Comparison of ENCODE assay signal across 1 cellular context in the genomic region with DNA sequence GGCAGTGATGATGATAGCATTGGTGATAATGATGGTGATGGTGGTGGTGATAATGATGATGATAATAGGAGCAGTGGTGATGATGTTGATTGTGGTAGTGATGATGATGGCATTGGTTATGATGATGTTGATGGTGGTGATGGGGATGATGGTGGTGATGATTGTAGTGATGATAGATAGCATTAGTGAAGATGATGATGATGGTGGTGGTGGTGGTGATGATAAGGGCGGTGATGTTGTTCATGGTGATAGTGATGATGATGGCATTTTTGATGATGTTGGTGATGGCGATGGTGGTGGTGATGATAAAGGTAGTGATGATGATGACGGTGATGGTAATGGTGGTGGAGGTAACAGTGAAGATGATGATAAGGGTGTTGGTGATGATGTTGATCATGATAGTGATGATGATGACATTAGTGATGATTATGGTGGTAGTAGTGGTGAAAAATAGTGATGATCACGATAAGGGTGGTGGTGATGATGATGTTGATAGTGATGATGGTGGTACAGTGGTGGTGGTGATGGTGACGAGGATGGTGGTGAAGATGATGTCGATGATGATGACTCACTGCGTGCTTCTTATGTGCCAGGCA.
TF ChIP-seq lines count a peak whose summit lies in the region.

No MANE protein-coding gene starts in this region.

TF ChIP-seq in HEK293, 187 proteins besides CTCF, POLR2A, EP300 and RAD21 (continued from another document and continues in another):
- TF ChIP-seq ZNF660 (tag by site-specific recombination; IDR thresholded peaks at IDR 0.05) (no peak), SCRT1 (tag by site-specific recombination; IDR thresholded peaks at IDR 0.05; ENCODE audit: borderline replicate concordance) (no peak), OVOL3 (tag by site-specific recombination; IDR thresholded peaks at IDR 0.05) (no peak), ZBTB8A (tag by site-specific recombination; IDR thresholded peaks at IDR 0.05) (no peak), ZNF560 (tag by site-specific recombination; IDR thresholded peaks at IDR 0.05; ENCODE audit: borderline replicate concordance) (no peak), ZNF521 (tag by site-specific recombination; IDR thresholded peaks at IDR 0.05) (0 out of 2 replicates have a peak, but pooled peaks have one; percentile 75), RBAK (tag by site-specific recombination; IDR thresholded peaks at IDR 0.05) (no peak), ZNF202 (tag by site-specific recombination; IDR thresholded peaks at IDR 0.05; ENCODE audit: borderline replicate concordance) (no peak), ZNF571 (tag by site-specific recombination; IDR thresholded peaks at IDR 0.05) (peak; percentile 69; the same call in 1 of the 2 replicates), PRDM1 (tag by site-specific recombination; IDR thresholded peaks at IDR 0.05) (no peak), SP2 (tag by site-specific recombination; IDR thresholded peaks at IDR 0.05) (no peak), ZNF768 (tag by site-specific recombination; IDR thresholded peaks at IDR 0.05) (no peak), ZXDB (tag by site-specific recombination; IDR thresholded peaks at IDR 0.05) (no peak), GLIS2 (tag by site-specific recombination; IDR thresholded peaks at IDR 0.05) (no peak), ZFP37 (tag by site-specific recombination; IDR thresholded peaks at IDR 0.05) (no peak), ZNF626 (tag by site-specific recombination; IDR thresholded peaks at IDR 0.05) (no peak), ZNF529 (tag by site-specific recombination; IDR thresholded peaks at IDR 0.05; ENCODE audit: insufficient replicate concordance) (no peak), ZNF514 (tag by site-specific recombination; IDR thresholded peaks at IDR 0.05) (no peak), YY1 (tag by site-specific recombination; IDR thresholded peaks at IDR 0.05) (no peak), ZNF791 (tag by site-specific recombination; IDR thresholded peaks at IDR 0.05) (0 out of 2 replicates have a peak, but pooled peaks have one; percentile 13), ZNF777 (tag by site-specific recombination; IDR thresholded peaks at IDR 0.05; ENCODE audit: borderline replicate concordance) (0 out of 2 replicates have a peak, but pooled peaks have one; percentile 9), ZNF341 (tag by site-specific recombination; IDR thresholded peaks at IDR 0.05; ENCODE audit: low read depth) (no peak), ZNF747 (tag by site-specific recombination; IDR thresholded peaks at IDR 0.05) (peak; percentile 73; the same call in 1 of the 2 replicates), ZNF184 (tag by site-specific recombination; IDR thresholded peaks at IDR 0.05) (no peak), ZIC2 (tag by site-specific recombination; IDR thresholded peaks at IDR 0.05) (no peak), ZNF10 (tag by site-specific recombination; IDR thresholded peaks at IDR 0.05) (no peak), KLF1 (tag by site-specific recombination; IDR thresholded peaks at IDR 0.05) (no peak), ZBTB17 (tag by site-specific recombination; IDR thresholded peaks at IDR 0.05) (no peak), FEZF1 (tag by site-specific recombination; IDR thresholded peaks at IDR 0.05) (no peak), ZNF558 (tag by site-specific recombination; IDR thresholded peaks at IDR 0.05) (no peak), ZNF248 (tag by site-specific recombination; IDR thresholded peaks at IDR 0.05) (peak; percentile 57; the same call in 1 of the 2 replicates), ZNF211 (tag by site-specific recombination; IDR thresholded peaks at IDR 0.05; ENCODE audit: low read depth) (no peak), ZNF19 (tag by site-specific recombination; IDR thresholded peaks at IDR 0.05; ENCODE audit: low read depth) (no peak)
- TF ChIP-seq, protein P1, sequence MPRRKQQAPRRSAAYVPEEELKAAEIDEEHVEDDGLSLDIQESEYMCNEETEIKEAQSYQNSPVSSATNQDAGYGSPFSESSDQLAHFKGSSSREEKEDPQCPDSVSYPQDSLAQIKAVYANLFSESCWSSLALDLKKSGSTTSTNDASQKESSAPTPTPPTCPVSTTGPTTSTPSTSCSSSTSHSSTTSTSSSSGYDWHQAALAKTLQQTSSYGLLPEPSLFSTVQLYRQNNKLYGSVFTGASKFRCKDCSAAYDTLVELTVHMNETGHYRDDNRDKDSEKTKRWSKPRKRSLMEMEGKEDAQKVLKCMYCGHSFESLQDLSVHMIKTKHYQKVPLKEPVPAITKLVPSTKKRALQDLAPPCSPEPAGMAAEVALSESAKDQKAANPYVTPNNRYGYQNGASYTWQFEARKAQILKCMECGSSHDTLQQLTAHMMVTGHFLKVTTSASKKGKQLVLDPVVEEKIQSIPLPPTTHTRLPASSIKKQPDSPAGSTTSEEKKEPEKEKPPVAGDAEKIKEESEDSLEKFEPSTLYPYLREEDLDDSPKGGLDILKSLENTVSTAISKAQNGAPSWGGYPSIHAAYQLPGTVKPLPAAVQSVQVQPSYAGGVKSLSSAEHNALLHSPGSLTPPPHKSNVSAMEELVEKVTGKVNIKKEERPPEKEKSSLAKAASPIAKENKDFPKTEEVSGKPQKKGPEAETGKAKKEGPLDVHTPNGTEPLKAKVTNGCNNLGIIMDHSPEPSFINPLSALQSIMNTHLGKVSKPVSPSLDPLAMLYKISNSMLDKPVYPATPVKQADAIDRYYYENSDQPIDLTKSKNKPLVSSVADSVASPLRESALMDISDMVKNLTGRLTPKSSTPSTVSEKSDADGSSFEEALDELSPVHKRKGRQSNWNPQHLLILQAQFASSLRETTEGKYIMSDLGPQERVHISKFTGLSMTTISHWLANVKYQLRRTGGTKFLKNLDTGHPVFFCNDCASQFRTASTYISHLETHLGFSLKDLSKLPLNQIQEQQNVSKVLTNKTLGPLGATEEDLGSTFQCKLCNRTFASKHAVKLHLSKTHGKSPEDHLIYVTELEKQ (tag by site-specific recombination; IDR thresholded peaks at IDR 0.05; ENCODE audit: borderline replicate concordance) = no peak
- TF ChIP-seq, protein P2, sequence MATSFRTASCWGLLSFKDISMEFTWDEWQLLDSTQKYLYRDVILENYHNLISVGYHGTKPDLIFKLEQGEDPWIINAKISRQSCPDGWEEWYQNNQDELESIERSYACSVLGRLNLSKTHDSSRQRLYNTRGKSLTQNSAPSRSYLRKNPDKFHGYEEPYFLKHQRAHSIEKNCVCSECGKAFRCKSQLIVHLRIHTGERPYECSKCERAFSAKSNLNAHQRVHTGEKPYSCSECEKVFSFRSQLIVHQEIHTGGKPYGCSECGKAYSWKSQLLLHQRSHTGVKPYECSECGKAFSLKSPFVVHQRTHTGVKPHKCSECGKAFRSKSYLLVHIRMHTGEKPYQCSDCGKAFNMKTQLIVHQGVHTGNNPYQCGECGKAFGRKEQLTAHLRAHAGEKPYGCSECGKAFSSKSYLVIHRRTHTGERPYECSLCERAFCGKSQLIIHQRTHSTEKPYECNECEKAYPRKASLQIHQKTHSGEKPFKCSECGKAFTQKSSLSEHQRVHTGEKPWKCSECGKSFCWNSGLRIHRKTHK (tag by site-specific recombination; IDR thresholded peaks at IDR 0.05) = no peak
- TF ChIP-seq, protein P3, sequence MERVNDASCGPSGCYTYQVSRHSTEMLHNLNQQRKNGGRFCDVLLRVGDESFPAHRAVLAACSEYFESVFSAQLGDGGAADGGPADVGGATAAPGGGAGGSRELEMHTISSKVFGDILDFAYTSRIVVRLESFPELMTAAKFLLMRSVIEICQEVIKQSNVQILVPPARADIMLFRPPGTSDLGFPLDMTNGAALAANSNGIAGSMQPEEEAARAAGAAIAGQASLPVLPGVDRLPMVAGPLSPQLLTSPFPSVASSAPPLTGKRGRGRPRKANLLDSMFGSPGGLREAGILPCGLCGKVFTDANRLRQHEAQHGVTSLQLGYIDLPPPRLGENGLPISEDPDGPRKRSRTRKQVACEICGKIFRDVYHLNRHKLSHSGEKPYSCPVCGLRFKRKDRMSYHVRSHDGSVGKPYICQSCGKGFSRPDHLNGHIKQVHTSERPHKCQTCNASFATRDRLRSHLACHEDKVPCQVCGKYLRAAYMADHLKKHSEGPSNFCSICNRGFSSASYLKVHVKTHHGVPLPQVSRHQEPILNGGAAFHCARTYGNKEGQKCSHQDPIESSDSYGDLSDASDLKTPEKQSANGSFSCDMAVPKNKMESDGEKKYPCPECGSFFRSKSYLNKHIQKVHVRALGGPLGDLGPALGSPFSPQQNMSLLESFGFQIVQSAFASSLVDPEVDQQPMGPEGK (tag by site-specific recombination; IDR thresholded peaks at IDR 0.05) = no peak
- TF ChIP-seq, protein P4, sequence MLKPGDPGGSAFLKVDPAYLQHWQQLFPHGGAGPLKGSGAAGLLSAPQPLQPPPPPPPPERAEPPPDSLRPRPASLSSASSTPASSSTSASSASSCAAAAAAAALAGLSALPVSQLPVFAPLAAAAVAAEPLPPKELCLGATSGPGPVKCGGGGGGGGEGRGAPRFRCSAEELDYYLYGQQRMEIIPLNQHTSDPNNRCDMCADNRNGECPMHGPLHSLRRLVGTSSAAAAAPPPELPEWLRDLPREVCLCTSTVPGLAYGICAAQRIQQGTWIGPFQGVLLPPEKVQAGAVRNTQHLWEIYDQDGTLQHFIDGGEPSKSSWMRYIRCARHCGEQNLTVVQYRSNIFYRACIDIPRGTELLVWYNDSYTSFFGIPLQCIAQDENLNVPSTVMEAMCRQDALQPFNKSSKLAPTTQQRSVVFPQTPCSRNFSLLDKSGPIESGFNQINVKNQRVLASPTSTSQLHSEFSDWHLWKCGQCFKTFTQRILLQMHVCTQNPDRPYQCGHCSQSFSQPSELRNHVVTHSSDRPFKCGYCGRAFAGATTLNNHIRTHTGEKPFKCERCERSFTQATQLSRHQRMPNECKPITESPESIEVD (tag by site-specific recombination; IDR thresholded peaks at IDR 0.05) = no peak
- TF ChIP-seq, protein P5, sequence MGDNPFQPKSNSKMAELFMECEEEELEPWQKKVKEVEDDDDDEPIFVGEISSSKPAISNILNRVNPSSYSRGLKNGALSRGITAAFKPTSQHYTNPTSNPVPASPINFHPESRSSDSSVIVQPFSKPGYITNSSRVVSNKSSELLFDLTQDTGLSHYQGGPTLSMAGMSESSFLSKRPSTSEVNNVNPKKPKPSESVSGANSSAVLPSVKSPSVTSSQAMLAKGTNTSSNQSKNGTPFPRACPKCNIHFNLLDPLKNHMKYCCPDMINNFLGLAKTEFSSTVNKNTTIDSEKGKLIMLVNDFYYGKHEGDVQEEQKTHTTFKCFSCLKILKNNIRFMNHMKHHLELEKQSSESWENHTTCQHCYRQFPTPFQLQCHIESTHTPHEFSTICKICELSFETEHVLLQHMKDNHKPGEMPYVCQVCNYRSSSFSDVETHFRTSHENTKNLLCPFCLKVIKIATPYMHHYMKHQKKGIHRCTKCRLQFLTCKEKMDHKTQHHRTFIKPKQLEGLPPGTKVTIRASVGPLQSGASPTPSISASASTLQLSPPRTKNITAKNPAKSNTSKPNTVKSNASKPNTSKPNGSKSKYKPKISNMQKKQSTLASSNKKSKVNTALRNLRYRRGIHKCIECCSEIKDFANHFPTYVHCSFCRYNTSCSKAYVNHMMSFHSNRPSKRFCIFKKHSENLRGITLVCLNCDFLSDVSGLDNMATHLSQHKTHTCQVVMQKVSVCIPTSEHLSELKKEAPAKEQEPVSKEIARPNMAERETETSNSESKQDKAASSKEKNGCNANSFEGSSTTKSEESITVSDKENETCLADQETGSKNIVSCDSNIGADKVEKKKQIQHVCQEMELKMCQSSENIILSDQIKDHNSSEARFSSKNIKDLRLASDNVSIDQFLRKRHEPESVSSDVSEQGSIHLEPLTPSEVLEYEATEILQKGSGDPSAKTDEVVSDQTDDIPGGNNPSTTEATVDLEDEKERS (tag by site-specific recombination; IDR thresholded peaks at IDR 0.05) = no peak
- TF ChIP-seq, protein P6, sequence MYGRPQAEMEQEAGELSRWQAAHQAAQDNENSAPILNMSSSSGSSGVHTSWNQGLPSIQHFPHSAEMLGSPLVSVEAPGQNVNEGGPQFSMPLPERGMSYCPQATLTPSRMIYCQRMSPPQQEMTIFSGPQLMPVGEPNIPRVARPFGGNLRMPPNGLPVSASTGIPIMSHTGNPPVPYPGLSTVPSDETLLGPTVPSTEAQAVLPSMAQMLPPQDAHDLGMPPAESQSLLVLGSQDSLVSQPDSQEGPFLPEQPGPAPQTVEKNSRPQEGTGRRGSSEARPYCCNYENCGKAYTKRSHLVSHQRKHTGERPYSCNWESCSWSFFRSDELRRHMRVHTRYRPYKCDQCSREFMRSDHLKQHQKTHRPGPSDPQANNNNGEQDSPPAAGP (tag by site-specific recombination; IDR thresholded peaks at IDR 0.05) = no peak
- TF ChIP-seq, protein P7, sequence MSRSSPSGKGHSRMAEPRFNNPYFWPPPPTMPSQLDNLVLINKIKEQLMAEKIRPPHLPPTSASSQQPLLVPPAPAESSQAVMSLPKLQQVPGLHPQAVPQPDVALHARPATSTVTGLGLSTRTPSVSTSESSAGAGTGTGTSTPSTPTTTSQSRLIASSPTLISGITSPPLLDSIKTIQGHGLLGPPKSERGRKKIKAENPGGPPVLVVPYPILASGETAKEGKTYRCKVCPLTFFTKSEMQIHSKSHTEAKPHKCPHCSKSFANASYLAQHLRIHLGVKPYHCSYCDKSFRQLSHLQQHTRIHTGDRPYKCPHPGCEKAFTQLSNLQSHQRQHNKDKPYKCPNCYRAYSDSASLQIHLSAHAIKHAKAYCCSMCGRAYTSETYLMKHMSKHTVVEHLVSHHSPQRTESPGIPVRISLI (tag by site-specific recombination; IDR thresholded peaks at IDR 0.05) = no peak
- TF ChIP-seq, protein P8, sequence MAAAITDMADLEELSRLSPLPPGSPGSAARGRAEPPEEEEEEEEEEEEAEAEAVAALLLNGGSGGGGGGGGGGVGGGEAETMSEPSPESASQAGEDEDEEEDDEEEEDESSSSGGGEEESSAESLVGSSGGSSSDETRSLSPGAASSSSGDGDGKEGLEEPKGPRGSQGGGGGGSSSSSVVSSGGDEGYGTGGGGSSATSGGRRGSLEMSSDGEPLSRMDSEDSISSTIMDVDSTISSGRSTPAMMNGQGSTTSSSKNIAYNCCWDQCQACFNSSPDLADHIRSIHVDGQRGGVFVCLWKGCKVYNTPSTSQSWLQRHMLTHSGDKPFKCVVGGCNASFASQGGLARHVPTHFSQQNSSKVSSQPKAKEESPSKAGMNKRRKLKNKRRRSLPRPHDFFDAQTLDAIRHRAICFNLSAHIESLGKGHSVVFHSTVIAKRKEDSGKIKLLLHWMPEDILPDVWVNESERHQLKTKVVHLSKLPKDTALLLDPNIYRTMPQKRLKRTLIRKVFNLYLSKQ (tag by site-specific recombination; IDR thresholded peaks at IDR 0.05; ENCODE audit: borderline replicate concordance) = no peak
- TF ChIP-seq, protein P9, sequence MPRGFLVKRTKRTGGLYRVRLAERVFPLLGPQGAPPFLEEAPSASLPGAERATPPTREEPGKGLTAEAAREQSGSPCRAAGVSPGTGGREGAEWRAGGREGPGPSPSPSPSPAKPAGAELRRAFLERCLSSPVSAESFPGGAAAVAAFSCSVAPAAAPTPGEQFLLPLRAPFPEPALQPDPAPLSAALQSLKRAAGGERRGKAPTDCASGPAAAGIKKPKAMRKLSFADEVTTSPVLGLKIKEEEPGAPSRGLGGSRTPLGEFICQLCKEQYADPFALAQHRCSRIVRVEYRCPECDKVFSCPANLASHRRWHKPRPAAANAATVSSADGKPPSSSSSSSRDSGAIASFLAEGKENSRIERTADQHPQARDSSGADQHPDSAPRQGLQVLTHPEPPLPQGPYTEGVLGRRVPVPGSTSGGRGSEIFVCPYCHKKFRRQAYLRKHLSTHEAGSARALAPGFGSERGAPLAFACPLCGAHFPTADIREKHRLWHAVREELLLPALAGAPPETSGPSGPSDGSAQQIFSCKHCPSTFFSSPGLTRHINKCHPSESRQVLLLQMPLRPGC (tag by site-specific recombination; IDR thresholded peaks at IDR 0.05) = no peak
